In genomic region chr3:59527493-59527892, GRCh38 we compare ENCODE assay signal across 21 cellular contexts.
"Had no signal": no experiment of that assay in that cellular context is flagged by ENCODE, and none has a peak within 500 bp of the region (broad histone marks: within the 10 kb centered on the region; RNA-seq: fewer than 3 reads in every experiment).

No MANE protein-coding gene starts in this region.

- ATAC-seq: effector memory CD8-positive, alpha-beta T cell; gastroesophageal sphincter; left ventricle myocardium superior; right lobe of liver had no signal

- DNase-seq: activated CD4-positive, alpha-beta T cell treated with anti-CD3 and anti-CD28 coated beads for 4 hours; activated CD8-positive, alpha-beta memory T cell treated with anti-CD3 and anti-CD28 coated beads, Interleukin-2, amount 50 U/mL, for 4 hours; activated gamma-delta T cell treated with Interleukin-2 at 50 U/mL for 16 hours; amygdala; caudate nucleus; cortex of kidney; effector memory CD8-positive, alpha-beta T cell; erythroblast; islet precursor cell; left ventricle myocardium superior; ovary; right lobe of liver; stimulated activated CD4-positive, alpha-beta T cell treated with anti-CD3 and anti-CD28 coated beads, Interleukin-2, amount 100 ng/mL, for 48 hours; stomach; thyroid gland; upper lobe of left lung had no signal

- H3K27me3 ChIP-seq: gastroesophageal sphincter, hepatocyte, ovary, right lobe of liver, SJSA1, stomach, thyroid gland, upper lobe of left lung, vagina had no signal

- H3K36me3 ChIP-seq: gastroesophageal sphincter, ovary, right lobe of liver, SJSA1, stomach, thyroid gland, upper lobe of left lung, vagina had no signal

- H3K27me3 Mint-ChIP-seq: effector memory CD8-positive, alpha-beta T cell; progenitor cell of endocrine pancreas had no signal

- H3K27ac Mint-ChIP-seq: effector memory CD8-positive, alpha-beta T cell; progenitor cell of endocrine pancreas had no signal

- H3K4me3 ChIP-seq: gastroesophageal sphincter, hepatocyte, ovary, right lobe of liver, SJSA1, stomach, thyroid gland, upper lobe of left lung, vagina had no signal

- H3K9me3 Mint-ChIP-seq: effector memory CD8-positive, alpha-beta T cell had no signal

- H3K4me3 Mint-ChIP-seq: effector memory CD8-positive, alpha-beta T cell had no signal
